ENCODE assay signal across 8 cellular contexts in genomic region chr9:34185778-34186551, GRCh38. TPM values are rescaled to one million over a fixed set of nuclear protein-coding genes. Genes with fewer than 3 reads are reported as not detected.
DNase-seq lines count a peak whose midpoint lies in the region; ATAC-seq and TF ChIP-seq lines count a peak whose summit lies in the region.

No MANE protein-coding gene starts in this region.

- peaks cover 13% of the 10 kb centered on the region for H3K4me1 ChIP-seq in Panc1 (ENCODE audit: control insufficient read depth, insufficient read depth, low read length)

- no peaks in the 10 kb centered on the region for H3K9me3 Mint-ChIP-seq in activated naive CD4-positive, alpha-beta T cell treated with anti-CD3 and anti-CD28 coated beads, Interleukin-2, amount 50 U/mL, for 72 hours
- H3K9me3 Mint-ChIP-seq in memory B cell = no peaks in the 10 kb centered on the region

- H3K27ac Mint-ChIP-seq in activated naive CD4-positive, alpha-beta T cell treated with anti-CD3 and anti-CD28 coated beads, Interleukin-2, amount 50 U/mL, for 72 hours = peak overlapping the region in 1 of 2 donors; percentile 49
- no peak overlapping the region for H3K27ac Mint-ChIP-seq in memory B cell

- peak overlapping the region; percentile 36 for H3K27ac ChIP-seq in Panc1 (ENCODE audit: low read length)

- no peak overlapping the region for H3K4me3 ChIP-seq in Panc1 (ENCODE audit: low read depth in 2 of 2, low read length in 2 of 2)

- no peaks in the 10 kb centered on the region for H3K27me3 ChIP-seq in Panc1 (ENCODE audit: control insufficient read depth, insufficient read depth, low read length)

- no peak overlapping the region for H3K4me3 Mint-ChIP-seq in memory B cell

- CTCF ChIA-PET in Panc1 (lab: Charles Lee) = no interaction called here

- intact Hi-C loops in Panc1 (cut with micrococcal nuclease; ENCODE audit: unreplicated experiment) = no loop called here

- POLR2A ChIA-PET in Panc1 (lab: Charles Lee) = interaction anchor here (0.6 kb wide), 1 partner anchor 47 kb away, joined by 12 read pairs; no protein-coding TSS in a partner anchor

- TF ChIP-seq CTCF in Panc1 (IDR thresholded peaks at IDR 0.05) = no peak

- in situ Hi-C loops in Panc1 (cut with HindIII; ENCODE audit: low pct_unique_long_range_greater_than_20kb, low sequenced_read_pairs) = no loop called here

- no peaks in the 10 kb centered on the region for H3K9me3 ChIP-seq in Panc1 (ENCODE audit: control insufficient read depth, insufficient read depth, low read depth, low read length)

- no TSS peak for BruUV-seq in Panc1 (replicated peaks; lab: Mats Ljungman, UMichigan)

- no peaks in the 10 kb centered on the region for H3K36me3 ChIP-seq in Panc1 (ENCODE audit: control insufficient read depth, insufficient read depth, low read length)

- peaks cover 11% of the 10 kb centered on the region for H3K4me1 Mint-ChIP-seq in memory B cell

- peaks cover 0 to 7% of the 10 kb centered on the region in 2 donors for H3K36me3 Mint-ChIP-seq in activated naive CD4-positive, alpha-beta T cell treated with anti-CD3 and anti-CD28 coated beads, Interleukin-2, amount 50 U/mL, for 72 hours
- H3K36me3 Mint-ChIP-seq in memory B cell = peaks cover 4% of the 10 kb centered on the region

- ATAC-seq in activated naive CD4-positive, alpha-beta T cell treated with anti-CD3 and anti-CD28 coated beads, Interleukin-2, amount 50 U/mL, for 72 hours = peak; percentile 94 to 99
- ATAC-seq in HG03139 (IDR thresholded peaks at IDR 0.05; ENCODE audit: unreplicated experiment) (peak; percentile 63), Panc1 (peak; percentile 85), memory B cell (ENCODE audit: low read depth) (peak; percentile 68)

- H3K27me3 Mint-ChIP-seq in memory B cell = no peaks in the 10 kb centered on the region

- no peak for DNase-seq in activated naive CD4-positive, alpha-beta T cell treated with anti-CD3 and anti-CD28 coated beads, Interleukin-2, amount 50 U/mL, for 72 hours (ENCODE audit: low spot score in 2 of 2)
- no peak for DNase-seq in activated naive CD4-positive, alpha-beta T cell treated with anti-CD3 and anti-CD28 coated beads, Interleukin-2, amount 50 U/mL, for 16 hours
- DNase-seq in Panc1 (ENCODE audit: low read depth, low spot score) (peak; percentile 85), dedifferentiated amniotic fluid mesenchymal stem cell (ENCODE audit: extremely low spot score) (peak; percentile 60), memory B cell (ENCODE audit: low spot score in 2 of 2) (no peak), SHP77 (lab: John Stamatoyannopoulos, UW) (no peak), NCI-H2227 treated with DMSO at 0.1 percent for 48 hours (lab: John Stamatoyannopoulos, UW) (no peak)

RNA-seq across cellular contexts. Expression of gene UBAP1, which starts 7.1 kb away (rescaled TPM):
- total RNA-seq in activated naive CD4-positive, alpha-beta T cell treated with anti-CD3 and anti-CD28 coated beads, Interleukin-2, amount 50 U/mL, for 72 hours = 10 to 100 TPM; 34.8 to 35.2 TPM
- 55.3 TPM for total RNA-seq in Panc1 (2021; ENCODE audit: unreplicated experiment)
- 44.9 TPM for polyA plus RNA-seq in Panc1 (2012; ENCODE audit: insufficient read length)

RNA-seq across cellular contexts. Expression of gene DCAF12, which starts 59.5 kb away (rescaled TPM):
- 10 to 100 TPM; 35.1 to 42.4 TPM for total RNA-seq in activated naive CD4-positive, alpha-beta T cell treated with anti-CD3 and anti-CD28 coated beads, Interleukin-2, amount 50 U/mL, for 72 hours
- 38.3 TPM for total RNA-seq in Panc1 (2021; ENCODE audit: unreplicated experiment)
- polyA plus RNA-seq in Panc1 (2012; ENCODE audit: insufficient read length) = 25.2 TPM

Comparison
In these comparisons a context has a peak if more than half of its experiments do, and no peak if none do; other contexts are left out.
1. DNase-seq: peak in Panc1 (single experiment) and dedifferentiated amniotic fluid mesenchymal stem cell (single experiment); none in activated naive CD4-positive, alpha-beta T cell treated with anti-CD3 and anti-CD28 coated beads, Interleukin-2, amount 50 U/mL, for 72 hours (0 of 2), activated naive CD4-positive, alpha-beta T cell treated with anti-CD3 and anti-CD28 coated beads, Interleukin-2, amount 50 U/mL, for 16 hours (single experiment), memory B cell (0 of 2), SHP77 (0 of 2) and NCI-H2227 treated with DMSO at 0.1 percent for 48 hours (single experiment).
2. Peak in every context shown above with its lines, with median percentiles within 50 percentile points of each other: ATAC-seq.